Comparison of ENCODE assay signal across 1 cellular context in the genomic region with DNA sequence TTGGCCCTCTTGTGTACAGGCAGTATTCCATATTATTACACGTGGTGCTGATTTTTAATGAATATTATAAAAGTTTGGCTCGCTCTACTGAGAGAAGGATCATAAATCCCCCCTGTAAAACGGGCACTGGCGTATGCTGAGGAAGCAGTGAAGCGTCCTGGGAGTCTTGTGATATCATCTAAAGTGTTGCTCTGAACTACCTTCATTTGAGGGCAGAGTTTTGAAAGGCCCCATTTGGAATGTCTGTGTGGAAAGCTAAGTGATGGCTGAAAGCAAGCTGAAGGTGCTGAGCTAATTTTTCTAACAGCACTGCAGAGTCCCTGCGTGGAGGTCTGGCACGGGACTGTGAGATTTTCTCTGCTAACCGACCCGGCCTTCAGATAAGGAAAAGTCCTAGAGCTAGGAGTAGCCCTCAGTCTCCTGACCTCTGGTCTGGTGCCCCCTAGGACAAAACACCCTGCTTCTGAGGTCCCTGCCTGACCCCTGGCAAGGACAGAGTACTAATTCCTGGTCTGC.
TF ChIP-seq lines count a peak whose summit lies in the region.

No MANE protein-coding gene starts in this region.

TF ChIP-seq in H1, 55 proteins besides CTCF, POLR2A, EP300 and RAD21:
- TF ChIP-seq E2F6 (IDR thresholded peaks at IDR 0.05) = no peak
- no peak for TF ChIP-seq PHF8 (conservative IDR thresholded peaks at IDR 0.05; ENCODE audit: low read depth, low read length)
- no peak for TF ChIP-seq GTF2F1 (IDR thresholded peaks at IDR 0.05; ENCODE audit: borderline replicate concordance, low read depth, low read length)
- no peak for TF ChIP-seq RFX5 (IDR thresholded peaks at IDR 0.05; ENCODE audit: borderline replicate concordance, low read depth, low read length)
- TF ChIP-seq, protein P1, sequence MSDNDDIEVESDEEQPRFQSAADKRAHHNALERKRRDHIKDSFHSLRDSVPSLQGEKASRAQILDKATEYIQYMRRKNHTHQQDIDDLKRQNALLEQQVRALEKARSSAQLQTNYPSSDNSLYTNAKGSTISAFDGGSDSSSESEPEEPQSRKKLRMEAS (IDR thresholded peaks at IDR 0.05) = no peak
- no peak for TF ChIP-seq KDM1A (IDR thresholded peaks at IDR 0.05; ENCODE audit: borderline replicate concordance, low read length)
- TF ChIP-seq ZNF274 (IDR thresholded peaks at IDR 0.05; ENCODE audit: borderline replicate concordance, extremely low read depth, low read length) = no peak
- TF ChIP-seq SP2 (IDR thresholded peaks at IDR 0.05; ENCODE audit: low read length) = no peak
- no peak for TF ChIP-seq MAFK (IDR thresholded peaks at IDR 0.05; ENCODE audit: low read depth, low read length)
- TF ChIP-seq ASH2L (IDR thresholded peaks at IDR 0.05; ENCODE audit: low read length) = no peak
- no peak for TF ChIP-seq CTBP2 (IDR thresholded peaks at IDR 0.05; ENCODE audit: borderline replicate concordance, insufficient read depth, insufficient read length, low read length)
- TF ChIP-seq EGR1 (IDR thresholded peaks at IDR 0.05; ENCODE audit: borderline replicate concordance, low read depth, low read length) = no peak
- TF ChIP-seq NANOG (IDR thresholded peaks at IDR 0.05; ENCODE audit: insufficient read depth, low read depth, low read length, poor library complexity, severe bottlenecking) = no peak
- no peak for TF ChIP-seq RNF2 (IDR thresholded peaks at IDR 0.05; ENCODE audit: borderline replicate concordance, low read depth, low read length, missing control alignments, poor library complexity, severe bottlenecking)
- TF ChIP-seq HDAC2 (IDR thresholded peaks at IDR 0.05; ENCODE audit: borderline replicate concordance in 1 of 2, low read depth in 2 of 2, low read length in 2 of 2) = no peak
- TF ChIP-seq POU5F1 (IDR thresholded peaks at IDR 0.05; ENCODE audit: low read depth, low read length) = no peak
- no peak for TF ChIP-seq FOSL1 (IDR thresholded peaks at IDR 0.05; ENCODE audit: insufficient read depth, low read depth, low read length)
- TF ChIP-seq YY1 (IDR thresholded peaks at IDR 0.05; ENCODE audit: low read depth, low read length) = no peak
